In genomic region chr11:66888282-66888681, GRCh38 we compare ENCODE assay signal across 15 cellular contexts. TPM values are rescaled to one million over a fixed set of nuclear protein-coding genes. Genes with fewer than 3 reads are reported as not detected.
DNase-seq lines count a peak whose midpoint lies in the region; ATAC-seq lines count a peak whose summit lies in the region.
"Had no signal": no experiment of that assay in that cellular context is flagged by ENCODE, and none has a peak within 500 bp of the region (broad histone marks: within the 10 kb centered on the region; RNA-seq: fewer than 3 reads in every experiment).

No MANE protein-coding gene starts in this region.

- ATAC-seq in left lobe of liver, result peak; percentile 74
- ATAC-seq in stimulated activated effector memory CD8-positive, alpha-beta T cell treated with anti-CD3 and anti-CD28 coated beads, Interleukin-12 subunit alpha, Interleukin-12 subunit beta, amount 100 ng/mL, for 72 hours, result no peak
- ATAC-seq: K562 had no signal

- in situ Hi-C loops in G401 (cut with HindIII; ENCODE audit: low sequenced_read_pairs), result no loop called here

- H3K27ac Mint-ChIP-seq in stimulated activated effector memory CD8-positive, alpha-beta T cell treated with anti-CD3 and anti-CD28 coated beads, Interleukin-12 subunit alpha, Interleukin-12 subunit beta, amount 100 ng/mL, for 72 hours, result peak overlapping the region; percentile 69
- H3K27ac Mint-ChIP-seq: CD14-positive monocyte had no signal

- peak; percentile 26 for DNase-seq in COR-L47 (lab: John Stamatoyannopoulos, UW)
- peak; percentile 71 for DNase-seq in NCI-H146 (lab: John Stamatoyannopoulos, UW)
- DNase-seq in left lobe of liver (ENCODE audit: low spot score), result peak; percentile 78
- DNase-seq in stimulated activated effector memory CD8-positive, alpha-beta T cell treated with anti-CD3 and anti-CD28 coated beads, Interleukin-12 subunit alpha, Interleukin-12 subunit beta, amount 100 ng/mL, for 72 hours (ENCODE audit: low spot score in 2 of 2), result no peak
- DNase-seq in SW480 (ENCODE audit: low spot score), result no peak
- DNase-seq in G401 (ENCODE audit: low spot score), result no peak
- no peak for DNase-seq in T1000 (lab: John Stamatoyannopoulos, UW)
- DNase-seq: AML-193, DMS79 treated with DMSO at 0.1 percent for 48 hours, NCI-H187 treated with DMSO at 0.1 percent for 48 hours, NCI-H2227 treated with DMSO at 0.1 percent for 48 hours, NCI-H510A treated with DMSO at 0.1 percent for 48 hours, NCI-H774 had no signal

- H3K4me3 Mint-ChIP-seq in stimulated activated effector memory CD8-positive, alpha-beta T cell treated with anti-CD3 and anti-CD28 coated beads, Interleukin-12 subunit alpha, Interleukin-12 subunit beta, amount 100 ng/mL, for 72 hours, result no peak overlapping the region
- H3K4me3 Mint-ChIP-seq: CD14-positive monocyte had no signal

- peaks cover 13% of the 10 kb centered on the region for H3K4me1 Mint-ChIP-seq in stimulated activated effector memory CD8-positive, alpha-beta T cell treated with anti-CD3 and anti-CD28 coated beads, Interleukin-12 subunit alpha, Interleukin-12 subunit beta, amount 100 ng/mL, for 72 hours

- H3K36me3 Mint-ChIP-seq in stimulated activated effector memory CD8-positive, alpha-beta T cell treated with anti-CD3 and anti-CD28 coated beads, Interleukin-12 subunit alpha, Interleukin-12 subunit beta, amount 100 ng/mL, for 72 hours, result no peaks in the 10 kb centered on the region

- no peaks in the 10 kb centered on the region for H3K9me3 Mint-ChIP-seq in stimulated activated effector memory CD8-positive, alpha-beta T cell treated with anti-CD3 and anti-CD28 coated beads, Interleukin-12 subunit alpha, Interleukin-12 subunit beta, amount 100 ng/mL, for 72 hours

RNA-seq across cellular contexts. Expression of gene LRFN4, which starts 31.4 kb away (rescaled TPM):
- total RNA-seq in left lobe of liver, result 1.1 TPM
- total RNA-seq in G401 (2014; rRNA removed; shearing (Covaris generic)), result 48.4 and 67.5 TPM in 2 replicates

RNA-seq across cellular contexts. Expression of gene RCE1, which starts 45.0 kb away (rescaled TPM):
- 3.2 TPM for total RNA-seq in left lobe of liver
- total RNA-seq in G401 (2014; rRNA removed; shearing (Covaris generic)), result 32.7 and 40.2 TPM in 2 replicates

Comparison
In these comparisons a context has a peak if more than half of its experiments do, and no peak if none do; other contexts are left out.
1. DNase-seq: peak in COR-L47 (single experiment), NCI-H146 (single experiment) and left lobe of liver (single experiment); none in stimulated activated effector memory CD8-positive, alpha-beta T cell treated with anti-CD3 and anti-CD28 coated beads, Interleukin-12 subunit alpha, Interleukin-12 subunit beta, amount 100 ng/mL, for 72 hours (0 of 2), SW480 (single experiment), G401 (single experiment) and T1000 (single experiment).
2. RNA of gene LRFN4, which starts 31.4 kb away (total RNA-seq): 48.4 to 67.5 TPM in G401; 1.1 TPM in left lobe of liver (single experiment); every median in the first group is over 10 times any median in the second.